In genomic region chr1:40844887-40845878, GRCh38 we compare ENCODE assay signal across 1 cellular context.
TF ChIP-seq lines count a peak whose summit lies in the region.

No MANE protein-coding gene starts in this region.

TF ChIP-seq in IMR-90, 13 proteins besides CTCF, POLR2A, EP300 and RAD21:
- no peak for TF ChIP-seq CHD1 (IDR thresholded peaks at IDR 0.05; ENCODE audit: low read depth, low read length)
- no peak for TF ChIP-seq CEBPB (IDR thresholded peaks at IDR 0.05; ENCODE audit: low read depth, low read length)
- TF ChIP-seq MAFK (IDR thresholded peaks at IDR 0.05; ENCODE audit: low read depth, low read length): no peak
- TF ChIP-seq SMC3 (IDR thresholded peaks at IDR 0.05; ENCODE audit: low read depth, low read length): no peak
- TF ChIP-seq RFX5 (IDR thresholded peaks at IDR 0.05; ENCODE audit: low read depth, low read length): no peak
- no peak for TF ChIP-seq MXI1 (IDR thresholded peaks at IDR 0.05; ENCODE audit: borderline replicate concordance, low read depth, low read length)
- no peak for TF ChIP-seq MAZ (IDR thresholded peaks at IDR 0.05; ENCODE audit: borderline replicate concordance, low read depth, low read length)
- no peak for TF ChIP-seq USF2 (IDR thresholded peaks at IDR 0.05; ENCODE audit: low read depth, low read length)
- TF ChIP-seq FOS (IDR thresholded peaks at IDR 0.05; ENCODE audit: low read depth, low read length): no peak
- no peak for TF ChIP-seq RCOR1 (IDR thresholded peaks at IDR 0.05; ENCODE audit: insufficient replicate concordance, low read length)
- no peak for TF ChIP-seq NFE2L2 (IDR thresholded peaks at IDR 0.05; ENCODE audit: low read depth, low read length)
- TF ChIP-seq ELK1 (IDR thresholded peaks at IDR 0.05; ENCODE audit: borderline replicate concordance, low read depth, low read length): no peak
- no peak for TF ChIP-seq BHLHE40 (IDR thresholded peaks at IDR 0.05; ENCODE audit: low read depth, low read length)
